1 cellular context compared by ENCODE assay signal in the genomic region with DNA sequence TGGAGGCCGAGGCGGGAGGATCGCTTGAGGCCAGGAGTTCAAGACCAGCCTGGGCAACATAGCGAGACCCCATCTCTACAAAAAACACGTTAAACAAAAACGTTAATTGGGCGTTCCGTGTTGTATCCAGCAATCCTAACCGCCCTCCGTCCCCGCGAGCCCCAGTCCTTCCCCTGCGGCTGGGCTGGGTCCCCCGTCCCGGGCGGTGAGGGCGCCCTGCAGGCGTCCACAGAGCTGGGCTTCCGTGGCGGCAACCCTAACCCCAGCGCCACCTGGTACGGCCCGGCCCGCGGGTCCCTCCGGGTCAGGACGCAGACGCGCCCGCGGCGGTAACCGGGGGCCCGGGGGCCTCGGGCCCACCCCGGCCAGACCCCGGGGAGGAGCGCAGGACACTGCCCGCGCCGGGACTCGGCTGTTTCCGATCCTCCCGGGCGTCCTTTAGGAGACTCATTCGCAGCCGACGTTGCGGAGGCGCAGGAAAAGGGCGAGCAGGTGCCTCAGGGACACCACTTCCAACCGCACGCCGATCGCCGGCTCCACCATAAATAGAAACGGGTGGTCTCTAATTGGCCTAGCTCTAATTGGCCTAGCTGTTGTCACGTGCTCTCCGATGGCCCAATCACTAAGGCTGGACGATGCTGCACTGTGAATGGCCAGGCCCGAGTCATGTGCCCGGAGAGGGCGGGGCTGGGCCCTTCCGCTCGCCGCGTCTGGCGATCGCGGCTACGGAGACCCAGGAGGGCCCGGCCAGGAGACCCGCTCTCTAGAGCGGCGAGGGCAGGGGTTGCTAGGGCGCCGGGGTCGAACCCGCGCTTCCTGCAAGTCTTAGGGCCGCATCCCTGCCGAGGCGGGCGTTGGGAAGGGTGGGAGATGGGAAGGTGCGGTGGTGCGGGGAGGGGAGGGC.
TF ChIP-seq lines count a peak whose summit lies in the region.

No MANE protein-coding gene starts in this region.

TF ChIP-seq in K562, 482 proteins besides CTCF, POLR2A, EP300 and RAD21 (continued from another document and continues in another):
- TF ChIP-seq, protein P1, sequence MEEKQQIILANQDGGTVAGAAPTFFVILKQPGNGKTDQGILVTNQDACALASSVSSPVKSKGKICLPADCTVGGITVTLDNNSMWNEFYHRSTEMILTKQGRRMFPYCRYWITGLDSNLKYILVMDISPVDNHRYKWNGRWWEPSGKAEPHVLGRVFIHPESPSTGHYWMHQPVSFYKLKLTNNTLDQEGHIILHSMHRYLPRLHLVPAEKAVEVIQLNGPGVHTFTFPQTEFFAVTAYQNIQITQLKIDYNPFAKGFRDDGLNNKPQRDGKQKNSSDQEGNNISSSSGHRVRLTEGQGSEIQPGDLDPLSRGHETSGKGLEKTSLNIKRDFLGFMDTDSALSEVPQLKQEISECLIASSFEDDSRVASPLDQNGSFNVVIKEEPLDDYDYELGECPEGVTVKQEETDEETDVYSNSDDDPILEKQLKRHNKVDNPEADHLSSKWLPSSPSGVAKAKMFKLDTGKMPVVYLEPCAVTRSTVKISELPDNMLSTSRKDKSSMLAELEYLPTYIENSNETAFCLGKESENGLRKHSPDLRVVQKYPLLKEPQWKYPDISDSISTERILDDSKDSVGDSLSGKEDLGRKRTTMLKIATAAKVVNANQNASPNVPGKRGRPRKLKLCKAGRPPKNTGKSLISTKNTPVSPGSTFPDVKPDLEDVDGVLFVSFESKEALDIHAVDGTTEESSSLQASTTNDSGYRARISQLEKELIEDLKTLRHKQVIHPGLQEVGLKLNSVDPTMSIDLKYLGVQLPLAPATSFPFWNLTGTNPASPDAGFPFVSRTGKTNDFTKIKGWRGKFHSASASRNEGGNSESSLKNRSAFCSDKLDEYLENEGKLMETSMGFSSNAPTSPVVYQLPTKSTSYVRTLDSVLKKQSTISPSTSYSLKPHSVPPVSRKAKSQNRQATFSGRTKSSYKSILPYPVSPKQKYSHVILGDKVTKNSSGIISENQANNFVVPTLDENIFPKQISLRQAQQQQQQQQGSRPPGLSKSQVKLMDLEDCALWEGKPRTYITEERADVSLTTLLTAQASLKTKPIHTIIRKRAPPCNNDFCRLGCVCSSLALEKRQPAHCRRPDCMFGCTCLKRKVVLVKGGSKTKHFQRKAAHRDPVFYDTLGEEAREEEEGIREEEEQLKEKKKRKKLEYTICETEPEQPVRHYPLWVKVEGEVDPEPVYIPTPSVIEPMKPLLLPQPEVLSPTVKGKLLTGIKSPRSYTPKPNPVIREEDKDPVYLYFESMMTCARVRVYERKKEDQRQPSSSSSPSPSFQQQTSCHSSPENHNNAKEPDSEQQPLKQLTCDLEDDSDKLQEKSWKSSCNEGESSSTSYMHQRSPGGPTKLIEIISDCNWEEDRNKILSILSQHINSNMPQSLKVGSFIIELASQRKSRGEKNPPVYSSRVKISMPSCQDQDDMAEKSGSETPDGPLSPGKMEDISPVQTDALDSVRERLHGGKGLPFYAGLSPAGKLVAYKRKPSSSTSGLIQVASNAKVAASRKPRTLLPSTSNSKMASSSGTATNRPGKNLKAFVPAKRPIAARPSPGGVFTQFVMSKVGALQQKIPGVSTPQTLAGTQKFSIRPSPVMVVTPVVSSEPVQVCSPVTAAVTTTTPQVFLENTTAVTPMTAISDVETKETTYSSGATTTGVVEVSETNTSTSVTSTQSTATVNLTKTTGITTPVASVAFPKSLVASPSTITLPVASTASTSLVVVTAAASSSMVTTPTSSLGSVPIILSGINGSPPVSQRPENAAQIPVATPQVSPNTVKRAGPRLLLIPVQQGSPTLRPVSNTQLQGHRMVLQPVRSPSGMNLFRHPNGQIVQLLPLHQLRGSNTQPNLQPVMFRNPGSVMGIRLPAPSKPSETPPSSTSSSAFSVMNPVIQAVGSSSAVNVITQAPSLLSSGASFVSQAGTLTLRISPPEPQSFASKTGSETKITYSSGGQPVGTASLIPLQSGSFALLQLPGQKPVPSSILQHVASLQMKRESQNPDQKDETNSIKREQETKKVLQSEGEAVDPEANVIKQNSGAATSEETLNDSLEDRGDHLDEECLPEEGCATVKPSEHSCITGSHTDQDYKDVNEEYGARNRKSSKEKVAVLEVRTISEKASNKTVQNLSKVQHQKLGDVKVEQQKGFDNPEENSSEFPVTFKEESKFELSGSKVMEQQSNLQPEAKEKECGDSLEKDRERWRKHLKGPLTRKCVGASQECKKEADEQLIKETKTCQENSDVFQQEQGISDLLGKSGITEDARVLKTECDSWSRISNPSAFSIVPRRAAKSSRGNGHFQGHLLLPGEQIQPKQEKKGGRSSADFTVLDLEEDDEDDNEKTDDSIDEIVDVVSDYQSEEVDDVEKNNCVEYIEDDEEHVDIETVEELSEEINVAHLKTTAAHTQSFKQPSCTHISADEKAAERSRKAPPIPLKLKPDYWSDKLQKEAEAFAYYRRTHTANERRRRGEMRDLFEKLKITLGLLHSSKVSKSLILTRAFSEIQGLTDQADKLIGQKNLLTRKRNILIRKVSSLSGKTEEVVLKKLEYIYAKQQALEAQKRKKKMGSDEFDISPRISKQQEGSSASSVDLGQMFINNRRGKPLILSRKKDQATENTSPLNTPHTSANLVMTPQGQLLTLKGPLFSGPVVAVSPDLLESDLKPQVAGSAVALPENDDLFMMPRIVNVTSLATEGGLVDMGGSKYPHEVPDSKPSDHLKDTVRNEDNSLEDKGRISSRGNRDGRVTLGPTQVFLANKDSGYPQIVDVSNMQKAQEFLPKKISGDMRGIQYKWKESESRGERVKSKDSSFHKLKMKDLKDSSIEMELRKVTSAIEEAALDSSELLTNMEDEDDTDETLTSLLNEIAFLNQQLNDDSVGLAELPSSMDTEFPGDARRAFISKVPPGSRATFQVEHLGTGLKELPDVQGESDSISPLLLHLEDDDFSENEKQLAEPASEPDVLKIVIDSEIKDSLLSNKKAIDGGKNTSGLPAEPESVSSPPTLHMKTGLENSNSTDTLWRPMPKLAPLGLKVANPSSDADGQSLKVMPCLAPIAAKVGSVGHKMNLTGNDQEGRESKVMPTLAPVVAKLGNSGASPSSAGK (IDR thresholded peaks at IDR 0.05): peak; percentile 66
- TF ChIP-seq SIX5 (IDR thresholded peaks at IDR 0.05; ENCODE audit: borderline replicate concordance in 1 of 2, insufficient read depth in 1 of 2, low read depth in 1 of 2, low read length in 2 of 2): no peak
- peak; percentile 13 for TF ChIP-seq PHF20 (IDR thresholded peaks at IDR 0.05; ENCODE audit: partially characterized antibody)
- no peak for TF ChIP-seq SPI1 (IDR thresholded peaks at IDR 0.05; ENCODE audit: borderline replicate concordance, low read depth, low read length)
- peak; percentile 68 for TF ChIP-seq MBD2 (IDR thresholded peaks at IDR 0.05; ENCODE audit: borderline replicate concordance, low read depth)
- peak; percentile 79 to 84 for TF ChIP-seq MAZ (CRISPR knock-in tag; conservative IDR thresholded peaks at IDR 0.05 in 1 of 2, IDR thresholded peaks at IDR 0.05 in 1 of 2)
- peak; percentile 95 for TF ChIP-seq ZFX (CRISPR knock-in tag; IDR thresholded peaks at IDR 0.05)
- TF ChIP-seq, protein P2, sequence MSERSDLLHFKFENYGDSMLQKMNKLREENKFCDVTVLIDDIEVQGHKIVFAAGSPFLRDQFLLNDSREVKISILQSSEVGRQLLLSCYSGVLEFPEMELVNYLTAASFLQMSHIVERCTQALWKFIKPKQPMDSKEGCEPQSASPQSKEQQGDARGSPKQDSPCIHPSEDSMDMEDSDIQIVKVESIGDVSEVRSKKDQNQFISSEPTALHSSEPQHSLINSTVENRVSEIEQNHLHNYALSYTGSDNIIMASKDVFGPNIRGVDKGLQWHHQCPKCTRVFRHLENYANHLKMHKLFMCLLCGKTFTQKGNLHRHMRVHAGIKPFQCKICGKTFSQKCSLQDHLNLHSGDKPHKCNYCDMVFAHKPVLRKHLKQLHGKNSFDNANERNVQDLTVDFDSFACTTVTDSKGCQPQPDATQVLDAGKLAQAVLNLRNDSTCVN (CRISPR knock-in tag; IDR thresholded peaks at IDR 0.05): no peak
- TF ChIP-seq, protein P3, sequence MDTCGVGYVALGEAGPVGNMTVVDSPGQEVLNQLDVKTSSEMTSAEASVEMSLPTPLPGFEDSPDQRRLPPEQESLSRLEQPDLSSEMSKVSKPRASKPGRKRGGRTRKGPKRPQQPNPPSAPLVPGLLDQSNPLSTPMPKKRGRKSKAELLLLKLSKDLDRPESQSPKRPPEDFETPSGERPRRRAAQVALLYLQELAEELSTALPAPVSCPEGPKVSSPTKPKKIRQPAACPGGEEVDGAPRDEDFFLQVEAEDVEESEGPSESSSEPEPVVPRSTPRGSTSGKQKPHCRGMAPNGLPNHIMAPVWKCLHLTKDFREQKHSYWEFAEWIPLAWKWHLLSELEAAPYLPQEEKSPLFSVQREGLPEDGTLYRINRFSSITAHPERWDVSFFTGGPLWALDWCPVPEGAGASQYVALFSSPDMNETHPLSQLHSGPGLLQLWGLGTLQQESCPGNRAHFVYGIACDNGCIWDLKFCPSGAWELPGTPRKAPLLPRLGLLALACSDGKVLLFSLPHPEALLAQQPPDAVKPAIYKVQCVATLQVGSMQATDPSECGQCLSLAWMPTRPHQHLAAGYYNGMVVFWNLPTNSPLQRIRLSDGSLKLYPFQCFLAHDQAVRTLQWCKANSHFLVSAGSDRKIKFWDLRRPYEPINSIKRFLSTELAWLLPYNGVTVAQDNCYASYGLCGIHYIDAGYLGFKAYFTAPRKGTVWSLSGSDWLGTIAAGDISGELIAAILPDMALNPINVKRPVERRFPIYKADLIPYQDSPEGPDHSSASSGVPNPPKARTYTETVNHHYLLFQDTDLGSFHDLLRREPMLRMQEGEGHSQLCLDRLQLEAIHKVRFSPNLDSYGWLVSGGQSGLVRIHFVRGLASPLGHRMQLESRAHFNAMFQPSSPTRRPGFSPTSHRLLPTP (IDR thresholded peaks at IDR 0.05; ENCODE audit: borderline replicate concordance, extremely low read depth, insufficient read length): no peak
- TF ChIP-seq SAFB (IDR thresholded peaks at IDR 0.05; ENCODE audit: borderline replicate concordance, low read depth, low read length): no peak
- TF ChIP-seq HMGN3 (IDR thresholded peaks at IDR 0.05; ENCODE audit: borderline replicate concordance, extremely low read depth, insufficient read length, low read depth, low read length): peak; percentile 60
- TF ChIP-seq TOE1 (IDR thresholded peaks at IDR 0.05; ENCODE audit: borderline replicate concordance): peak; percentile 99
- TF ChIP-seq TOE1 (CRISPR knock-in tag; IDR thresholded peaks at IDR 0.05; ENCODE audit: borderline replicate concordance, low read depth): no peak
- peak; percentile 85 for TF ChIP-seq PRPF4 (IDR thresholded peaks at IDR 0.05; ENCODE audit: insufficient read depth, low read depth, low read length, poor library complexity, severe bottlenecking)
- TF ChIP-seq ZNF507 (tag; conservative IDR thresholded peaks at IDR 0.05): no peak
- TF ChIP-seq, protein P4, sequence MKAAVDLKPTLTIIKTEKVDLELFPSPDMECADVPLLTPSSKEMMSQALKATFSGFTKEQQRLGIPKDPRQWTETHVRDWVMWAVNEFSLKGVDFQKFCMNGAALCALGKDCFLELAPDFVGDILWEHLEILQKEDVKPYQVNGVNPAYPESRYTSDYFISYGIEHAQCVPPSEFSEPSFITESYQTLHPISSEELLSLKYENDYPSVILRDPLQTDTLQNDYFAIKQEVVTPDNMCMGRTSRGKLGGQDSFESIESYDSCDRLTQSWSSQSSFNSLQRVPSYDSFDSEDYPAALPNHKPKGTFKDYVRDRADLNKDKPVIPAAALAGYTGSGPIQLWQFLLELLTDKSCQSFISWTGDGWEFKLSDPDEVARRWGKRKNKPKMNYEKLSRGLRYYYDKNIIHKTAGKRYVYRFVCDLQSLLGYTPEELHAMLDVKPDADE (conservative IDR thresholded peaks at IDR 0.05; ENCODE audit: control insufficient read depth, low read depth, low read length): peak; percentile 44; the same call in 1 of the 2 replicates
- TF ChIP-seq, protein P5, sequence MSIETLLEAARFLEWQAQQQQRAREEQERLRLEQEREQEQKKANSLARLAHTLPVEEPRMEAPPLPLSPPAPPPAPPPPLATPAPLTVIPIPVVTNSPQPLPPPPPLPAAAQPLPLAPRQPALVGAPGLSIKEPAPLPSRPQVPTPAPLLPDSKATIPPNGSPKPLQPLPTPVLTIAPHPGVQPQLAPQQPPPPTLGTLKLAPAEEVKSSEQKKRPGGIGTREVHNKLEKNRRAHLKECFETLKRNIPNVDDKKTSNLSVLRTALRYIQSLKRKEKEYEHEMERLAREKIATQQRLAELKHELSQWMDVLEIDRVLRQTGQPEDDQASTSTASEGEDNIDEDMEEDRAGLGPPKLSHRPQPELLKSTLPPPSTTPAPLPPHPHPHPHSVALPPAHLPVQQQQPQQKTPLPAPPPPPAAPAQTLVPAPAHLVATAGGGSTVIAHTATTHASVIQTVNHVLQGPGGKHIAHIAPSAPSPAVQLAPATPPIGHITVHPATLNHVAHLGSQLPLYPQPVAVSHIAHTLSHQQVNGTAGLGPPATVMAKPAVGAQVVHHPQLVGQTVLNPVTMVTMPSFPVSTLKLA (conservative IDR thresholded peaks at IDR 0.05): peak; percentile 84 to 86
- peak; percentile 100 for TF ChIP-seq RBFOX2 (IDR thresholded peaks at IDR 0.05; ENCODE audit: low read depth, low read length)
- no peak for TF ChIP-seq SP2 (IDR thresholded peaks at IDR 0.05; ENCODE audit: extremely low read depth, low read depth, low read length, poor library complexity, severe bottlenecking)
- TF ChIP-seq, protein P6, sequence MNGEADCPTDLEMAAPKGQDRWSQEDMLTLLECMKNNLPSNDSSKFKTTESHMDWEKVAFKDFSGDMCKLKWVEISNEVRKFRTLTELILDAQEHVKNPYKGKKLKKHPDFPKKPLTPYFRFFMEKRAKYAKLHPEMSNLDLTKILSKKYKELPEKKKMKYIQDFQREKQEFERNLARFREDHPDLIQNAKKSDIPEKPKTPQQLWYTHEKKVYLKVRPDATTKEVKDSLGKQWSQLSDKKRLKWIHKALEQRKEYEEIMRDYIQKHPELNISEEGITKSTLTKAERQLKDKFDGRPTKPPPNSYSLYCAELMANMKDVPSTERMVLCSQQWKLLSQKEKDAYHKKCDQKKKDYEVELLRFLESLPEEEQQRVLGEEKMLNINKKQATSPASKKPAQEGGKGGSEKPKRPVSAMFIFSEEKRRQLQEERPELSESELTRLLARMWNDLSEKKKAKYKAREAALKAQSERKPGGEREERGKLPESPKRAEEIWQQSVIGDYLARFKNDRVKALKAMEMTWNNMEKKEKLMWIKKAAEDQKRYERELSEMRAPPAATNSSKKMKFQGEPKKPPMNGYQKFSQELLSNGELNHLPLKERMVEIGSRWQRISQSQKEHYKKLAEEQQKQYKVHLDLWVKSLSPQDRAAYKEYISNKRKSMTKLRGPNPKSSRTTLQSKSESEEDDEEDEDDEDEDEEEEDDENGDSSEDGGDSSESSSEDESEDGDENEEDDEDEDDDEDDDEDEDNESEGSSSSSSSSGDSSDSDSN (IDR thresholded peaks at IDR 0.05; ENCODE audit: borderline replicate concordance in 1 of 2, low read depth in 2 of 2, low read length in 2 of 2): peak in 1 of 2 experiments; percentile 26; a peak in 1 of 4 replicates
- TF ChIP-seq ZNF253 (CRISPR knock-in tag; conservative IDR thresholded peaks at IDR 0.05): no peak
- no peak for TF ChIP-seq CSDE1 (IDR thresholded peaks at IDR 0.05)
- no peak for TF ChIP-seq ARID1B (IDR thresholded peaks at IDR 0.05)
- no peak for TF ChIP-seq TRIM28 (IDR thresholded peaks at IDR 0.05)
- TF ChIP-seq, protein P7, sequence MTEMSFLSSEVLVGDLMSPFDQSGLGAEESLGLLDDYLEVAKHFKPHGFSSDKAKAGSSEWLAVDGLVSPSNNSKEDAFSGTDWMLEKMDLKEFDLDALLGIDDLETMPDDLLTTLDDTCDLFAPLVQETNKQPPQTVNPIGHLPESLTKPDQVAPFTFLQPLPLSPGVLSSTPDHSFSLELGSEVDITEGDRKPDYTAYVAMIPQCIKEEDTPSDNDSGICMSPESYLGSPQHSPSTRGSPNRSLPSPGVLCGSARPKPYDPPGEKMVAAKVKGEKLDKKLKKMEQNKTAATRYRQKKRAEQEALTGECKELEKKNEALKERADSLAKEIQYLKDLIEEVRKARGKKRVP (CRISPR knock-in tag; IDR thresholded peaks at IDR 0.05): 0 out of 2 replicates have a peak, but pooled peaks have one; percentile 11
